8 cellular contexts compared by ENCODE assay signal in genomic region chr2:128233790-128234395, GRCh38.
DNase-seq lines count a peak whose midpoint lies in the region; ATAC-seq and TF ChIP-seq lines count a peak whose summit lies in the region.

No MANE protein-coding gene starts in this region.

- H3K9me3 Mint-ChIP-seq in CD4-positive, alpha-beta T cell: no peaks in the 10 kb centered on the region
- no peaks in the 10 kb centered on the region for H3K9me3 Mint-ChIP-seq in activated naive CD8-positive, alpha-beta T cell treated with anti-CD3 and anti-CD28 coated beads, Interleukin-2, amount 50 U/mL, for 24 hours
- no peaks in the 10 kb centered on the region for H3K9me3 Mint-ChIP-seq in naive B cell

- H3K9me3 ChIP-seq in CD4-positive, alpha-beta T cell (ENCODE audit: control insufficient read depth, low read length): no peaks in the 10 kb centered on the region

- TF ChIP-seq CTCF in CD4-positive, alpha-beta T cell (IDR thresholded peaks at IDR 0.05): peak; percentile 15

- H3K4me1 Mint-ChIP-seq in CD4-positive, alpha-beta T cell (ENCODE audit: low read depth): no peaks in the 10 kb centered on the region
- H3K4me1 Mint-ChIP-seq in activated naive CD8-positive, alpha-beta T cell treated with anti-CD3 and anti-CD28 coated beads, Interleukin-2, amount 50 U/mL, for 24 hours: peaks cover 6% of the 10 kb centered on the region
- H3K4me1 Mint-ChIP-seq in naive B cell: peaks cover 0 to 2% (median 0%) of the 10 kb centered on the region in 3 donors

- no peak overlapping the region for H3K27ac ChIP-seq in CD4-positive, alpha-beta T cell (ENCODE audit: low read depth, low read length)

- CTCF ChIA-PET in CD4-positive, alpha-beta T cell (lab: Charles Lee): interaction anchor here (1.5 kb wide), 1 partner anchor 55 kb away, joined by 4 read pairs; no protein-coding TSS in a partner anchor

- no peak overlapping the region for H3K27ac Mint-ChIP-seq in CD4-positive, alpha-beta T cell
- no peak overlapping the region for H3K27ac Mint-ChIP-seq in activated naive CD8-positive, alpha-beta T cell treated with anti-CD3 and anti-CD28 coated beads, Interleukin-2, amount 50 U/mL, for 24 hours
- peak overlapping the region in 1 of 6 donors; percentile 42 for H3K27ac Mint-ChIP-seq in naive B cell

- DNase-seq in CD4-positive, alpha-beta T cell: no peak
- DNase-seq in activated naive CD8-positive, alpha-beta T cell treated with anti-CD3 and anti-CD28 coated beads, Interleukin-2, amount 50 U/mL, for 24 hours: no peak
- DNase-seq in naive B cell (no peak), left colon (no peak)

- no peak for ATAC-seq in CD4-positive, alpha-beta T cell (ENCODE audit: poor library complexity)
- peak; percentile 10 for ATAC-seq in HG03175 (IDR thresholded peaks at IDR 0.05; ENCODE audit: unreplicated experiment)
- no peak for ATAC-seq in activated naive CD8-positive, alpha-beta T cell treated with anti-CD3 and anti-CD28 coated beads, Interleukin-2, amount 50 U/mL, for 24 hours
- ATAC-seq in naive B cell (ENCODE audit: low read depth in 2 of 2): no peak
- ATAC-seq in left colon: no peak
- no peak for ATAC-seq in HG03139 (IDR thresholded peaks at IDR 0.05; ENCODE audit: unreplicated experiment)
- ATAC-seq in HG02763 (IDR thresholded peaks at IDR 0.05; ENCODE audit: unreplicated experiment): no peak
- no peak for ATAC-seq in HG02588 (IDR thresholded peaks at IDR 0.05; ENCODE audit: unreplicated experiment)

- no peaks in the 10 kb centered on the region for H3K27me3 Mint-ChIP-seq in CD4-positive, alpha-beta T cell
- peaks cover 4% of the 10 kb centered on the region for H3K27me3 Mint-ChIP-seq in activated naive CD8-positive, alpha-beta T cell treated with anti-CD3 and anti-CD28 coated beads, Interleukin-2, amount 50 U/mL, for 24 hours
- H3K27me3 Mint-ChIP-seq in naive B cell: no peaks in the 10 kb centered on the region

- no peaks in the 10 kb centered on the region for H3K36me3 Mint-ChIP-seq in CD4-positive, alpha-beta T cell (ENCODE audit: low read depth)
- no peaks in the 10 kb centered on the region for H3K36me3 Mint-ChIP-seq in activated naive CD8-positive, alpha-beta T cell treated with anti-CD3 and anti-CD28 coated beads, Interleukin-2, amount 50 U/mL, for 24 hours (ENCODE audit: low read depth)
- H3K36me3 Mint-ChIP-seq in naive B cell: no peaks in the 10 kb centered on the region

- POLR2A ChIA-PET in CD4-positive, alpha-beta T cell (lab: Charles Lee): interaction anchor here (0.8 kb wide), 1 partner anchor 83 kb away, joined by 3 read pairs; no protein-coding TSS in a partner anchor

- peak overlapping the region; percentile 93 for H3K4me3 Mint-ChIP-seq in CD4-positive, alpha-beta T cell
- H3K4me3 Mint-ChIP-seq in activated naive CD8-positive, alpha-beta T cell treated with anti-CD3 and anti-CD28 coated beads, Interleukin-2, amount 50 U/mL, for 24 hours: peak overlapping the region; percentile 72
- H3K4me3 Mint-ChIP-seq in naive B cell: peak overlapping the region; percentile 73 to 89 (median 88)

- H3K27me3 ChIP-seq in CD4-positive, alpha-beta T cell (ENCODE audit: control insufficient read depth, insufficient read depth, low read length): no peaks in the 10 kb centered on the region

- intact Hi-C loops in CD4-positive, alpha-beta T cell (cut with DNase I, micrococcal nuclease): loop anchor here (1.0 to 5.0 kb wide), 3 partner anchors 54 to 352 kb away; no protein-coding TSS in a partner anchor
- intact Hi-C loops in left colon (cut with DNase I, micrococcal nuclease): no loop called here

Comparison
In these comparisons a context has a peak if more than half of its experiments do, and no peak if none do; other contexts are left out.
1. intact Hi-C loops: an anchor here in CD4-positive, alpha-beta T cell (1.0 to 5.0 kb wide); none called in left colon.